ENCODE assay signal across 30 cellular contexts in the genomic region with DNA sequence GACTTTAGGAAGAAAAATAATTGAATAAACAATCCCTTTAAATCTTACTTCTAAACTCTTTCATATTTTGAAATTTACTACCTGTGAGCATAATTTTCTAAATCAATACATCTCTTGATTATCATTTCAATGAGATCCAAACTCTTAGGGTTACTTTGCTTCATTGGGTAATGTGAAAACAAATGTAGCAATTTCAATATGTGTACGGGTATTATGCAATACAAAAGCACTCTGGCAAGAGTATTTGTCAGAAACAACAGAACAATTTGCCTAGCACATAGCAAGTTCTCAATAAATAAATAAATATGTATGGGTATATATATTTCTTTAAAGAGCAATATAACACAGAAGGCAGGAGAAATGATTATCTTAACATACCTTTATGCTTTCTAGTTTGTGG.
DNase-seq lines count a peak whose midpoint lies in the region; ATAC-seq, FAIRE-seq and TF ChIP-seq lines count a peak whose summit lies in the region.
"Had no signal": no experiment of that assay in that cellular context is flagged by ENCODE, and none has a peak within 500 bp of the region (broad histone marks: within the 10 kb centered on the region; RNA-seq: fewer than 3 reads in every experiment).

No MANE protein-coding gene starts in this region.

- no peak overlapping the region for H2AK9ac ChIP-seq in IMR-90 (replicated peaks; ENCODE audit: low read depth, low read length, poor library complexity)

- H2AFZ ChIP-seq in IMR-90 (replicated peaks; ENCODE audit: low read length, poor library complexity), result no peak overlapping the region

- no peak overlapping the region for H4K5ac ChIP-seq in IMR-90 (ENCODE audit: low read depth, low read length)

- H3K4ac ChIP-seq in IMR-90 (ENCODE audit: low read depth, low read length), result no peak overlapping the region

- WGBS in IMR-90 (ENCODE audit: extremely low coverage in 2 of 2, insufficient read length in 1 of 2), 2 experiments, result no CpG with 5 or more reads among the region's 1 CpG

- H3K27ac ChIP-seq in IMR-90 (ENCODE audit: insufficient read depth, low read length), result no peak overlapping the region
- H3K27ac ChIP-seq: A549; BLaER1 treated with 17β-estradiol and CSF1 and Interleukin-3, amounts not matched to agents 10 nM and 100 nM; esophagus squamous epithelium; lower lobe of right lung; tibial nerve had no signal

- H3K9me3 ChIP-seq in IMR-90 (ENCODE audit: control insufficient read depth, insufficient read depth, low read length), result no peaks in the 10 kb centered on the region
- H3K9me3 ChIP-seq: A549; BLaER1 treated with 17β-estradiol and CSF1 and Interleukin-3, amounts not matched to agents 10 nM and 100 nM; Caco-2; esophagus squamous epithelium; lower lobe of right lung; mucosa of descending colon; tibial nerve had no signal

- no peak overlapping the region for H2BK5ac ChIP-seq in IMR-90 (ENCODE audit: low read depth, low read length, poor library complexity, severe bottlenecking)

- peak; percentile 64 for FAIRE-seq in A204.1 (lab: Jason Lieb, UNC)
- FAIRE-seq: A549, bronchial epithelial cell, TTC549 had no signal

- no peak overlapping the region for H2AK5ac ChIP-seq in IMR-90 (ENCODE audit: low read depth, low read length)

- no peak for DNase-seq in IMR-90
- DNase-seq in amniotic epithelial cell (ENCODE audit: low read depth), result peak; percentile 58
- DNase-seq in fibroblast of villous mesenchyme (ENCODE audit: low read depth), result peak; percentile 61
- DNase-seq: activated CD4-positive, alpha-beta T cell treated with anti-CD3 and anti-CD28 coated beads, Interleukin-2, amount 50 U/mL, for 4 hours; activated CD8-positive, alpha-beta memory T cell treated with anti-CD3 and anti-CD28 coated beads, Interleukin-2, amount 50 U/mL, for 48 hours; anterior cingulate cortex; Caco-2; DMS79; esophagus squamous epithelium; GDM1; H9; head of caudate nucleus; lower lobe of right lung; mucosa of descending colon; NCI-H1092 treated with DMSO at 0.1 percent for 48 hours; NCI-H187; NCI-H69; stimulated activated CD4-positive, alpha-beta T cell treated with anti-CD3 and anti-CD28 coated beads, Interleukin-2, amount 100 ng/mL, for 48 hours had no signal

- no peak overlapping the region for H3K4me2 ChIP-seq in IMR-90 (ENCODE audit: low read depth, low read length)
- H3K4me2 ChIP-seq: A549; BLaER1 treated with 17β-estradiol and CSF1 and Interleukin-3, amounts not matched to agents 10 nM and 100 nM had no signal

- H2BK15ac ChIP-seq in IMR-90 (ENCODE audit: low read depth, low read length), result no peak overlapping the region

- no peak for TF ChIP-seq CTCF in IMR-90 (conservative IDR thresholded peaks at IDR 0.05; ENCODE audit: low read depth, low read length)
- no peak for TF ChIP-seq CTCF in fibroblast of villous mesenchyme (IDR thresholded peaks at IDR 0.05; ENCODE audit: insufficient read depth, low read depth, low read length)

- no peak overlapping the region for H3K23ac ChIP-seq in IMR-90 (ENCODE audit: low read depth, low read length)

- no peak overlapping the region for H2BK120ac ChIP-seq in IMR-90 (ENCODE audit: low read depth, low read length)

- no peak overlapping the region for H3K4me3 ChIP-seq in IMR-90 (ENCODE audit: insufficient read depth, low read depth, low read length)
- H3K4me3 ChIP-seq in fibroblast of villous mesenchyme (ENCODE audit: low read depth, low read length), result no peak overlapping the region
- H3K4me3 ChIP-seq: A549; BLaER1 treated with 17β-estradiol and CSF1 and Interleukin-3, amounts not matched to agents 10 nM and 100 nM; esophagus squamous epithelium; lower lobe of right lung; mucosa of descending colon; tibial nerve had no signal

- no peak for TF ChIP-seq POLR2A in IMR-90 (IDR thresholded peaks at IDR 0.05; ENCODE audit: low read depth, low read length)

- 0 out of 2 replicates have a peak, but pooled peaks cover 2% of the 10 kb centered on the region for H3K9me1 ChIP-seq in IMR-90 (ENCODE audit: insufficient read depth, low read length)

- H3K56ac ChIP-seq in IMR-90 (ENCODE audit: extremely low read depth, insufficient read depth, low read length), result no peak overlapping the region

- TF ChIP-seq RAD21 in IMR-90 (IDR thresholded peaks at IDR 0.05; ENCODE audit: low read length), result no peak

- H4K8ac ChIP-seq in IMR-90 (ENCODE audit: low read depth in 2 of 2, low read length in 2 of 2), result no peak overlapping the region

- in situ Hi-C loops in IMR-90 (cut with MboI; ENCODE audit: low sequenced_read_pairs), result loop anchor here (25.0 kb wide), 1 partner anchor 632 kb away; no protein-coding TSS in a partner anchor

- no peak overlapping the region for H4K91ac ChIP-seq in IMR-90 (ENCODE audit: insufficient read depth, low read depth, low read length)

- no peaks in the 10 kb centered on the region for H3K27me3 ChIP-seq in IMR-90 (ENCODE audit: control insufficient read depth, insufficient read depth, low read length)
- H3K27me3 ChIP-seq: BLaER1 treated with 17β-estradiol and CSF1 and Interleukin-3, amounts not matched to agents 10 nM and 100 nM; esophagus squamous epithelium; tibial nerve had no signal

- no peaks in the 10 kb centered on the region for H4K20me1 ChIP-seq in IMR-90 (ENCODE audit: insufficient read depth, low read length)

- ATAC-seq in IMR-90 (ENCODE audit: low read depth) (no peak), HG03280 (IDR thresholded peaks at IDR 0.05; ENCODE audit: unreplicated experiment) (no peak), HG03159 (IDR thresholded peaks at IDR 0.05; ENCODE audit: unreplicated experiment) (no peak), GM18519 (IDR thresholded peaks at IDR 0.05; ENCODE audit: low FRiP score, unreplicated experiment) (no peak), GM21825 (IDR thresholded peaks at IDR 0.05; ENCODE audit: unreplicated experiment) (no peak)
- ATAC-seq: A549; activated T-helper 17 cell treated with anti-CD3 and anti-CD28 coated beads, Interleukin-2, amount 50 U/mL, for 72 hours; lower lobe of right lung; mucosa of descending colon; natural killer cell treated with Interleukin-12 subunit alpha and Interleukin-12 subunit beta and Interleukin-15 and Interleukin-18, amount 100 ng/mL, for 72 hours had no signal

- H3K18ac ChIP-seq in IMR-90 (ENCODE audit: low read depth, low read length), result no peak overlapping the region

- POLR2A ChIA-PET in IMR-90 (lab: Charles Lee; ENCODE audit: unreplicated experiment), result no interaction called here

- H3K36me3 ChIP-seq in IMR-90 (ENCODE audit: control insufficient read depth, insufficient read depth, low read length), result peaks cover 20% of the 10 kb centered on the region

- H2BK20ac ChIP-seq in IMR-90 (ENCODE audit: low read depth, low read length), result no peak overlapping the region

- H3K79me1 ChIP-seq in IMR-90 (ENCODE audit: low read depth in 1 of 2, low read length in 2 of 2), result peaks cover 0 to 14% of the 10 kb centered on the region in 2 experiments; a peak in 2 of 4 replicates

- no peak overlapping the region for H3K9ac ChIP-seq in IMR-90 (ENCODE audit: low read depth, low read length)
- H3K9ac ChIP-seq: BLaER1 treated with 17β-estradiol and CSF1 and Interleukin-3, amounts not matched to agents 10 nM and 100 nM had no signal

- H3K4me1 ChIP-seq in IMR-90 (ENCODE audit: control insufficient read depth, insufficient read depth, low read length), result peaks cover 10% of the 10 kb centered on the region
- H3K4me1 ChIP-seq: Caco-2 had no signal

- dilution Hi-C loops in IMR-90 (cut with HindIII; ENCODE audit: low sequenced_read_pairs, unreplicated experiment), result no loop called here

- BruUV-seq in IMR-90 (replicated peaks; lab: Mats Ljungman, UMichigan), result no TSS peak

- intact Hi-C loops in IMR-90 (cut with micrococcal nuclease), result no loop called here

- CTCF ChIA-PET in IMR-90 (lab: Yijun Ruan, JAX), result no interaction called here

- H3K14ac ChIP-seq in IMR-90 (replicated peaks; ENCODE audit: low read depth, low read length), result no peak overlapping the region

TF ChIP-seq in IMR-90, 13 proteins besides CTCF, POLR2A, EP300 and RAD21:
- TF ChIP-seq SMC3 (IDR thresholded peaks at IDR 0.05; ENCODE audit: low read depth, low read length) (no peak), CEBPB (IDR thresholded peaks at IDR 0.05; ENCODE audit: low read depth, low read length) (peak; percentile 82), CHD1 (IDR thresholded peaks at IDR 0.05; ENCODE audit: low read depth, low read length) (no peak), RCOR1 (IDR thresholded peaks at IDR 0.05; ENCODE audit: insufficient replicate concordance, low read length) (no peak)
TF ChIP-seq in IMR-90: peak in this region for 1.
